ENCODE assay signal across 21 cellular contexts in the genomic region with DNA sequence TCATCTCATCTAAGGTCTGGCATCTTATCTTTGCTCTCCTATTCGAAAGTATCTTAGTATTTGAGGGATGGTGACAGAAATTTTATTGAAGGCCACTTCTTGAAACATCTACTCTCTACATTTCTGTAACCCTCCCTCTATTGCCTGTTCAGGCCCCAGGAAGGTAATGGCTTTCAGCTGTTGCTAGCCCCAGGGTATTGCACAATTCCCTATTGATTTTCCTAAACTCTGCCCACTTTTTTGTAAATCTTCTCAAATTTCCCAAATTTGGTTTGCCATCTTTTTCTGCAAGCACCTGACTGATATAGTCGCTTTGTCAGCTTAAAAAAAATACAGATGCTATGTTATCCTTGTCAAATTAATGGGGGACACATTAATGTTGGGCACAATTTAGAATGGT.
"Had no signal": no experiment of that assay in that cellular context is flagged by ENCODE, and none has a peak within 500 bp of the region (broad histone marks: within the 10 kb centered on the region; RNA-seq: fewer than 3 reads in every experiment).

No MANE protein-coding gene starts in this region.

- H3K4me1 Mint-ChIP-seq: neural crest cell had no signal

- H3K36me3 Mint-ChIP-seq: naive thymus-derived CD8-positive, alpha-beta T cell; stimulated activated effector memory CD8-positive, alpha-beta T cell treated with anti-CD3 and anti-CD28 coated beads, Interleukin-12 subunit alpha, Interleukin-12 subunit beta, amount 100 ng/mL, for 72 hours had no signal

- DNase-seq: effector memory CD8-positive, alpha-beta T cell; gastrocnemius medialis; heart right ventricle; hypothalamus; islet precursor cell; mammary epithelial cell; mucosa of descending colon; naive thymus-derived CD8-positive, alpha-beta T cell; posterior cingulate gyrus; small intestine; stimulated activated CD4-positive, alpha-beta T cell treated with anti-CD3 and anti-CD28 coated beads, Interleukin-12 subunit alpha, Interleukin-12 subunit beta, amount 100 ng/mL, for 4 hours; stimulated activated CD4-positive, alpha-beta T cell treated with anti-CD3 and anti-CD28 coated beads, Interleukin-2, amount 100 ng/mL, for 48 hours; stimulated activated CD8-positive, alpha-beta memory T cell treated with anti-CD3 and anti-CD28 coated beads, Interleukin-4, amount 100 ng/mL, for 48 hours; stimulated activated naive CD8-positive, alpha-beta T cell treated with anti-CD3 and anti-CD28 coated beads, Interleukin-15, Interleukin-2, amounts not matched to agents 100 U/mL and 50 U/mL, for 24 hours; tibial artery; upper lobe of left lung; uterus had no signal

- H3K27me3 Mint-ChIP-seq: dendritic cell treated with granulocyte-macrophage colony-stimulating factor and Interleukin-4, amounts not matched to agents 40 ng/mL and 50 ng/mL, for 4 days; effector memory CD8-positive, alpha-beta T cell; naive thymus-derived CD8-positive, alpha-beta T cell had no signal

- H3K9me3 Mint-ChIP-seq: dendritic cell treated with granulocyte-macrophage colony-stimulating factor and Interleukin-4, amounts not matched to agents 40 ng/mL and 50 ng/mL, for 4 days; effector memory CD8-positive, alpha-beta T cell; naive thymus-derived CD8-positive, alpha-beta T cell; stimulated activated effector memory CD8-positive, alpha-beta T cell treated with anti-CD3 and anti-CD28 coated beads, Interleukin-12 subunit alpha, Interleukin-12 subunit beta, amount 100 ng/mL, for 72 hours had no signal

- ATAC-seq: effector memory CD8-positive, alpha-beta T cell; gastrocnemius medialis; heart right ventricle; left lobe of liver; mucosa of descending colon; naive thymus-derived CD8-positive, alpha-beta T cell; stimulated activated effector memory CD8-positive, alpha-beta T cell treated with anti-CD3 and anti-CD28 coated beads, Interleukin-12 subunit alpha, Interleukin-12 subunit beta, amount 100 ng/mL, for 72 hours; stimulated activated naive CD8-positive, alpha-beta T cell treated with anti-CD3 and anti-CD28 coated beads, Interleukin-15, Interleukin-2, amounts not matched to agents 100 U/mL and 50 U/mL, for 24 hours had no signal

- H3K4me3 Mint-ChIP-seq: dendritic cell treated with granulocyte-macrophage colony-stimulating factor and Interleukin-4, amounts not matched to agents 40 ng/mL and 50 ng/mL, for 4 days; effector memory CD8-positive, alpha-beta T cell; naive thymus-derived CD8-positive, alpha-beta T cell; neural crest cell; stimulated activated effector memory CD8-positive, alpha-beta T cell treated with anti-CD3 and anti-CD28 coated beads, Interleukin-12 subunit alpha, Interleukin-12 subunit beta, amount 100 ng/mL, for 72 hours had no signal

- H3K27ac Mint-ChIP-seq: dendritic cell treated with granulocyte-macrophage colony-stimulating factor and Interleukin-4, amounts not matched to agents 40 ng/mL and 50 ng/mL, for 4 days; effector memory CD8-positive, alpha-beta T cell; naive thymus-derived CD8-positive, alpha-beta T cell; stimulated activated effector memory CD8-positive, alpha-beta T cell treated with anti-CD3 and anti-CD28 coated beads, Interleukin-12 subunit alpha, Interleukin-12 subunit beta, amount 100 ng/mL, for 72 hours had no signal
